ENCODE assay signal across 20 cellular contexts in genomic region chr18:59821983-59822382, GRCh38.
DNase-seq lines count a peak whose midpoint lies in the region.
"Had no signal": no experiment of that assay in that cellular context is flagged by ENCODE, and none has a peak within 500 bp of the region (broad histone marks: within the 10 kb centered on the region; RNA-seq: fewer than 3 reads in every experiment).

No MANE protein-coding gene starts in this region.

- no peaks in the 10 kb centered on the region for H3K9me3 ChIP-seq in HAP-1
- H3K9me3 ChIP-seq: Caco-2, ovary, vagina had no signal

- no peaks in the 10 kb centered on the region for H3K4me1 ChIP-seq in HAP-1
- H3K4me1 ChIP-seq: Caco-2, vagina had no signal

- H3K36me3 ChIP-seq in HAP-1 (replicated peaks): no peaks in the 10 kb centered on the region
- H3K36me3 ChIP-seq: ovary, vagina had no signal

- no peak overlapping the region for H3K4me3 ChIP-seq in HAP-1
- H3K4me3 ChIP-seq: ovary, vagina had no signal

- DNase-seq in EH (ENCODE audit: low read depth) (peak; percentile 82), LHCN-M2 (ENCODE audit: low read depth) (peak; percentile 52), dedifferentiated amniotic fluid mesenchymal stem cell (ENCODE audit: extremely low spot score) (peak; percentile 29), myocyte (ENCODE audit: low read depth) (peak; percentile 34), HAP-1 (ENCODE audit: low spot score in 2 of 2) (no peak), NCI-H526 (lab: John Stamatoyannopoulos, UW) (no peak), KG1 (lab: John Stamatoyannopoulos, UW) (no peak), mesenteric fat pad (ENCODE audit: low spot score) (no peak)
- DNase-seq: activated CD4-positive, alpha-beta T cell treated with anti-CD3 and anti-CD28 coated beads, Interleukin-2, amount 50 U/mL, for 4 hours; activated naive CD4-positive, alpha-beta T cell treated with anti-CD3 and anti-CD28 coated beads, Interleukin-2, amount 10 ng/mL, durations not matched to agents 7 days and 5 days; activated T-cell treated with anti-CD3 and anti-CD28 coated beads, Interleukin-2, amount 50 U/mL, for 1 hour; Caco-2; cortex of kidney; GF-D8; MM.1S; NCI-H345; ovary; stimulated activated CD4-positive, alpha-beta T cell treated with anti-CD3 and anti-CD28 coated beads, Interleukin-2, amount 100 ng/mL, for 48 hours; T-cell had no signal

- in situ Hi-C loops in HAP-1 (cut with MboI; ENCODE audit: low sequenced_read_pairs): loop anchor here (5.0 kb wide), 2 partner anchors 190 to 365 kb away; no protein-coding TSS in a partner anchor

- 0 out of 2 replicates have a peak, but pooled peaks cover 4% of the 10 kb centered on the region for H3K27me3 ChIP-seq in HAP-1 (ENCODE audit: low read depth)
- H3K27me3 ChIP-seq: ovary, vagina had no signal

Comparison
In these comparisons a context has a peak if more than half of its experiments do, and no peak if none do; other contexts are left out.
1. DNase-seq: peak in EH (single experiment), LHCN-M2 (single experiment), dedifferentiated amniotic fluid mesenchymal stem cell (single experiment) and myocyte (single experiment); none in HAP-1 (0 of 2), NCI-H526 (0 of 2), KG1 (single experiment) and mesenteric fat pad (single experiment).